ENCODE assay signal across 8 cellular contexts in genomic region chr19:6737284-6737872, GRCh38. TPM values are rescaled to one million over a fixed set of nuclear protein-coding genes. Genes with fewer than 3 reads are reported as not detected.
DNase-seq lines count a peak whose midpoint lies in the region; ATAC-seq, FAIRE-seq and TF ChIP-seq lines count a peak whose summit lies in the region.

Gene GPR108 (minus strand): TSS chr19:6737580. CDS start chr19:6737576, 4 bp downstream.

- H3K9me3 Mint-ChIP-seq in mesothelial cell of epicardium = no peaks in the 10 kb centered on the region

- peak within 1 kb of the TSS; percentile 92 for H3K4me2 ChIP-seq in OCI-LY3 (ENCODE audit: low read length)

- H3K9ac ChIP-seq in OCI-LY3 (ENCODE audit: low read length) = peak within 1 kb of the TSS; percentile 92

- FAIRE-seq in HTR-8/SVneo (lab: Jason Lieb, UNC) (peak; percentile 97), endometrium (lab: Jason Lieb, UNC) (peak; percentile 100)

- TF ChIP-seq CTCF in OCI-LY3 (IDR thresholded peaks at IDR 0.05; ENCODE audit: low read depth, low read length) (no peak), mesothelial cell of epicardium (IDR thresholded peaks at IDR 0.05; ENCODE audit: unreplicated experiment) (no peak)

- peaks cover 44% of the 10 kb centered on the region for H3K79me2 ChIP-seq in OCI-LY3 (ENCODE audit: low read length)

- H3K4me1 ChIP-seq in OCI-LY3 (ENCODE audit: low read length) = peaks cover 31% of the 10 kb centered on the region

- peak within 1 kb of the TSS; percentile 98 for H3K4me3 Mint-ChIP-seq in mesothelial cell of epicardium

- H3K36me3 Mint-ChIP-seq in mesothelial cell of epicardium = peaks cover 5% of the 10 kb centered on the region

- peak within 1 kb of the TSS; percentile 98 for H3K27ac Mint-ChIP-seq in mesothelial cell of epicardium

- H2AFZ ChIP-seq in OCI-LY3 (ENCODE audit: low read depth, low read length) = peak within 1 kb of the TSS; percentile 57

- H3K27me3 ChIP-seq in OCI-LY3 (ENCODE audit: low read depth, low read length) = no peaks in the 10 kb centered on the region

- H4K20me1 ChIP-seq in OCI-LY3 (ENCODE audit: insufficient read depth, low read length) = peaks cover 9% of the 10 kb centered on the region

- peak; percentile 52 for ATAC-seq in GM21367 (IDR thresholded peaks at IDR 0.05; ENCODE audit: unreplicated experiment)

- peak within 1 kb of the TSS; percentile 85 for H3K4me3 ChIP-seq in OCI-LY3 (ENCODE audit: low read length)

- peaks cover 45% of the 10 kb centered on the region for H3K4me1 Mint-ChIP-seq in mesothelial cell of epicardium

- no peaks in the 10 kb centered on the region for H3K9me3 ChIP-seq in OCI-LY3 (ENCODE audit: insufficient read depth, low read length)

- peak; percentile 99 for DNase-seq in COLO829 (ENCODE audit: low spot score)
- peak; percentile 99 for DNase-seq in HTR-8/SVneo (ENCODE audit: insufficient read length, low spot score)
- DNase-seq in activated CD8-positive, alpha-beta memory T cell treated with anti-CD3 and anti-CD28 coated beads, Interleukin-2, amount 50 U/mL, for 48 hours = peak; percentile 98
- DNase-seq in mesothelial cell of epicardium (ENCODE audit: low spot score in 2 of 2, unreplicated experiment in 2 of 2) = peak; percentile 99
- DNase-seq in stimulated activated CD8-positive, alpha-beta memory T cell treated with anti-CD3 and anti-CD28 coated beads, Interleukin-15, amount 100 ng/mL, for 48 hours (ENCODE audit: low read depth in 2 of 2) = peak; percentile 100

- peaks cover 15% of the 10 kb centered on the region for H3K36me3 ChIP-seq in OCI-LY3 (replicated peaks; ENCODE audit: low read depth, low read length)

- peak within 1 kb of the TSS; percentile 82 for H3K27ac ChIP-seq in OCI-LY3 (ENCODE audit: low read length)

- H3K27me3 Mint-ChIP-seq in mesothelial cell of epicardium (ENCODE audit: low read depth) = no peaks in the 10 kb centered on the region

RNA-seq across cellular contexts. Expression of gene GPR108, which starts in this region (rescaled TPM):
- 51.4 to 53.6 TPM (median 52.1 TPM) in 3 replicates for total RNA-seq in mesothelial cell of epicardium

Comparison
In these comparisons a context has a peak if more than half of its experiments do, and no peak if none do; other contexts are left out.
1. Peak in every context shown above with its lines: DNase-seq, ATAC-seq, H3K4me3 ChIP-seq and H3K27ac ChIP-seq.